8 cellular contexts compared by ENCODE assay signal in genomic region chr10:110504111-110504735, GRCh38. TPM values are rescaled to one million over a fixed set of nuclear protein-coding genes. Genes with fewer than 3 reads are reported as not detected.
DNase-seq lines count a peak whose midpoint lies in the region; ATAC-seq and TF ChIP-seq lines count a peak whose summit lies in the region.

No MANE protein-coding gene starts in this region.

- H3K9me3 ChIP-seq in spleen = no peaks in the 10 kb centered on the region

- H3K4me1 ChIP-seq in foreskin keratinocyte (peaks cover 30% of the 10 kb centered on the region), spleen (peaks cover 65 to 100% (median 91%) of the 10 kb centered on the region in 6 donors)

- no peak for TF ChIP-seq POLR2A in spleen (IDR thresholded peaks at IDR 0.05)

- 8 to 27% (median 24%) methylated on average over 4 of the region's 4 CpGs for WGBS in spleen, 5 donors

- peak; percentile 63 for ATAC-seq in GM21576 (IDR thresholded peaks at IDR 0.05; ENCODE audit: unreplicated experiment)
- peak; percentile 5 for ATAC-seq in foreskin keratinocyte

- H3K4me3 ChIP-seq in spleen = peak overlapping the region in 1 of 8 donors; percentile 34

- H3K27ac ChIP-seq in foreskin keratinocyte = peak overlapping the region; percentile 41
- H3K27ac ChIP-seq in spleen = peak overlapping the region; percentile 44 to 95 (median 84)

- H3K27me3 ChIP-seq in foreskin keratinocyte (no peaks in the 10 kb centered on the region), spleen (replicated peaks in 1 of 7) (peaks cover 0 to 6% (median 0%) of the 10 kb centered on the region in 7 donors)

- intact Hi-C loops in spleen (cut with DNase I; ENCODE audit: low total_unique reads) = loop anchor here (5.0 kb wide), 1 partner anchor 197 kb away; no protein-coding TSS in a partner anchor

- DNase-seq in GF-D8 (lab: John Stamatoyannopoulos, UW) (peak; percentile 59), M059J (ENCODE audit: low read depth) (peak; percentile 81), activated T-cell treated with anti-CD3 and anti-CD28 coated beads for 4 hours (peak; percentile 48), foreskin keratinocyte (peak in 1 of 2 donors; percentile 41), spleen (no peak), NCI-H1105 (lab: John Stamatoyannopoulos, UW) (no peak), HK-2 (ENCODE audit: unreplicated experiment) (no peak)

- H3K36me3 ChIP-seq in spleen = peaks cover 0 to 36% (median 17%) of the 10 kb centered on the region in 6 donors

- TF ChIP-seq CTCF in foreskin keratinocyte (conservative IDR thresholded peaks at IDR 0.05) (no peak), spleen (IDR thresholded peaks at IDR 0.05 in 8 of 11, conservative IDR thresholded peaks at IDR 0.05 in 3 of 11) (no peak)

RNA-seq across cellular contexts. Expression of gene DUSP5, which starts 6.5 kb away (rescaled TPM):
- 6.8 and 8.1 TPM in 2 replicates for total RNA-seq in M059J (2014; rRNA removed; shearing (Covaris generic))
- total RNA-seq in foreskin keratinocyte (89.9 and 105 TPM in 2 replicates), spleen (10 to 100 TPM; 17.2 to 71.8 (median 35.6) TPM)
- polyA plus RNA-seq in foreskin keratinocyte (60.4 and 75.6 TPM in 2 replicates), spleen (10 to 100 TPM in 2 of 3 donors, 1 to 10 TPM in 1; 9.7 to 17.2 (median 15.7) TPM)

Comparison
In these comparisons a context has a peak if more than half of its experiments do, and no peak if none do; other contexts are left out.
1. DNase-seq: peak in GF-D8 (single experiment), M059J (single experiment) and activated T-cell treated with anti-CD3 and anti-CD28 coated beads for 4 hours (single experiment); none in spleen (single experiment), NCI-H1105 (single experiment) and HK-2 (single experiment).